In the genomic region with DNA sequence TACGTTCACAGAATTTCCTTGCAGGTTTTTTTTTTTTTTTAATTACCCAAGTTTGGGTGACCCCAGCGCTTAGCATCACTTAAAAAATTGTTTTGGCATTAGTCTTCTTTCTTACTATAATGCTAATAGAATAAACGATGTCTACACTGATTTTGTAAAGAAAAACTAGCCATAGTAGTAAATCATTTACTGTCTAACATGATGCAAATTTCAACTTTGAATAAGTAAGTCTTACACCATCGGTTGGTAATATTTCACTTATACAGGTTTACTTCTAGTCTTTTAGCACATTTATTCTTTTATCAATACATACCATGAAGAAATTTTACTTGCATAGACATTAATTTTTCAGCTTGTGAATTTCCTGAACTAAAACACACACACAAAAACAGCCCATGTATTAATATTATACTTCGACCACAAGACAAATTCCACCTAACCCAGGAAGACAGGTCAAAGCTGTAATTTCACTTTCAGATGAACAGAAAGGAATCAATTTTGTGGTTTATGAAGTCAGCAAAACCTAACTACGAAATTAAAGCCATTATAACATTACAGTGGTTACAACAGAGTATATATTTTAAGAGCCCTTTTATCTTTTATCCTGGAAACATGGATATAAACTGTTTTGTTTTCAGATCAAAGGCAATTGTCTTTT, we compare ENCODE assay signal across 1 cellular context.
TF ChIP-seq lines count a peak whose summit lies in the region.

No MANE protein-coding gene starts in this region.

TF ChIP-seq in H1, 55 proteins besides CTCF, POLR2A, EP300 and RAD21:
- TF ChIP-seq, protein P1, sequence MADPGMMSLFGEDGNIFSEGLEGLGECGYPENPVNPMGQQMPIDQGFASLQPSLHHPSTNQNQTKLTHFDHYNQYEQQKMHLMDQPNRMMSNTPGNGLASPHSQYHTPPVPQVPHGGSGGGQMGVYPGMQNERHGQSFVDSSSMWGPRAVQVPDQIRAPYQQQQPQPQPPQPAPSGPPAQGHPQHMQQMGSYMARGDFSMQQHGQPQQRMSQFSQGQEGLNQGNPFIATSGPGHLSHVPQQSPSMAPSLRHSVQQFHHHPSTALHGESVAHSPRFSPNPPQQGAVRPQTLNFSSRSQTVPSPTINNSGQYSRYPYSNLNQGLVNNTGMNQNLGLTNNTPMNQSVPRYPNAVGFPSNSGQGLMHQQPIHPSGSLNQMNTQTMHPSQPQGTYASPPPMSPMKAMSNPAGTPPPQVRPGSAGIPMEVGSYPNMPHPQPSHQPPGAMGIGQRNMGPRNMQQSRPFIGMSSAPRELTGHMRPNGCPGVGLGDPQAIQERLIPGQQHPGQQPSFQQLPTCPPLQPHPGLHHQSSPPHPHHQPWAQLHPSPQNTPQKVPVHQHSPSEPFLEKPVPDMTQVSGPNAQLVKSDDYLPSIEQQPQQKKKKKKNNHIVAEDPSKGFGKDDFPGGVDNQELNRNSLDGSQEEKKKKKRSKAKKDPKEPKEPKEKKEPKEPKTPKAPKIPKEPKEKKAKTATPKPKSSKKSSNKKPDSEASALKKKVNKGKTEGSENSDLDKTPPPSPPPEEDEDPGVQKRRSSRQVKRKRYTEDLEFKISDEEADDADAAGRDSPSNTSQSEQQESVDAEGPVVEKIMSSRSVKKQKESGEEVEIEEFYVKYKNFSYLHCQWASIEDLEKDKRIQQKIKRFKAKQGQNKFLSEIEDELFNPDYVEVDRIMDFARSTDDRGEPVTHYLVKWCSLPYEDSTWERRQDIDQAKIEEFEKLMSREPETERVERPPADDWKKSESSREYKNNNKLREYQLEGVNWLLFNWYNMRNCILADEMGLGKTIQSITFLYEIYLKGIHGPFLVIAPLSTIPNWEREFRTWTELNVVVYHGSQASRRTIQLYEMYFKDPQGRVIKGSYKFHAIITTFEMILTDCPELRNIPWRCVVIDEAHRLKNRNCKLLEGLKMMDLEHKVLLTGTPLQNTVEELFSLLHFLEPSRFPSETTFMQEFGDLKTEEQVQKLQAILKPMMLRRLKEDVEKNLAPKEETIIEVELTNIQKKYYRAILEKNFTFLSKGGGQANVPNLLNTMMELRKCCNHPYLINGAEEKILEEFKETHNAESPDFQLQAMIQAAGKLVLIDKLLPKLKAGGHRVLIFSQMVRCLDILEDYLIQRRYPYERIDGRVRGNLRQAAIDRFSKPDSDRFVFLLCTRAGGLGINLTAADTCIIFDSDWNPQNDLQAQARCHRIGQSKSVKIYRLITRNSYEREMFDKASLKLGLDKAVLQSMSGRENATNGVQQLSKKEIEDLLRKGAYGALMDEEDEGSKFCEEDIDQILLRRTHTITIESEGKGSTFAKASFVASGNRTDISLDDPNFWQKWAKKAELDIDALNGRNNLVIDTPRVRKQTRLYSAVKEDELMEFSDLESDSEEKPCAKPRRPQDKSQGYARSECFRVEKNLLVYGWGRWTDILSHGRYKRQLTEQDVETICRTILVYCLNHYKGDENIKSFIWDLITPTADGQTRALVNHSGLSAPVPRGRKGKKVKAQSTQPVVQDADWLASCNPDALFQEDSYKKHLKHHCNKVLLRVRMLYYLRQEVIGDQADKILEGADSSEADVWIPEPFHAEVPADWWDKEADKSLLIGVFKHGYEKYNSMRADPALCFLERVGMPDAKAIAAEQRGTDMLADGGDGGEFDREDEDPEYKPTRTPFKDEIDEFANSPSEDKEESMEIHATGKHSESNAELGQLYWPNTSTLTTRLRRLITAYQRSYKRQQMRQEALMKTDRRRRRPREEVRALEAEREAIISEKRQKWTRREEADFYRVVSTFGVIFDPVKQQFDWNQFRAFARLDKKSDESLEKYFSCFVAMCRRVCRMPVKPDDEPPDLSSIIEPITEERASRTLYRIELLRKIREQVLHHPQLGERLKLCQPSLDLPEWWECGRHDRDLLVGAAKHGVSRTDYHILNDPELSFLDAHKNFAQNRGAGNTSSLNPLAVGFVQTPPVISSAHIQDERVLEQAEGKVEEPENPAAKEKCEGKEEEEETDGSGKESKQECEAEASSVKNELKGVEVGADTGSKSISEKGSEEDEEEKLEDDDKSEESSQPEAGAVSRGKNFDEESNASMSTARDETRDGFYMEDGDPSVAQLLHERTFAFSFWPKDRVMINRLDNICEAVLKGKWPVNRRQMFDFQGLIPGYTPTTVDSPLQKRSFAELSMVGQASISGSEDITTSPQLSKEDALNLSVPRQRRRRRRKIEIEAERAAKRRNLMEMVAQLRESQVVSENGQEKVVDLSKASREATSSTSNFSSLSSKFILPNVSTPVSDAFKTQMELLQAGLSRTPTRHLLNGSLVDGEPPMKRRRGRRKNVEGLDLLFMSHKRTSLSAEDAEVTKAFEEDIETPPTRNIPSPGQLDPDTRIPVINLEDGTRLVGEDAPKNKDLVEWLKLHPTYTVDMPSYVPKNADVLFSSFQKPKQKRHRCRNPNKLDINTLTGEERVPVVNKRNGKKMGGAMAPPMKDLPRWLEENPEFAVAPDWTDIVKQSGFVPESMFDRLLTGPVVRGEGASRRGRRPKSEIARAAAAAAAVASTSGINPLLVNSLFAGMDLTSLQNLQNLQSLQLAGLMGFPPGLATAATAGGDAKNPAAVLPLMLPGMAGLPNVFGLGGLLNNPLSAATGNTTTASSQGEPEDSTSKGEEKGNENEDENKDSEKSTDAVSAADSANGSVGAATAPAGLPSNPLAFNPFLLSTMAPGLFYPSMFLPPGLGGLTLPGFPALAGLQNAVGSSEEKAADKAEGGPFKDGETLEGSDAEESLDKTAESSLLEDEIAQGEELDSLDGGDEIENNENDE (IDR thresholded peaks at IDR 0.05; ENCODE audit: insufficient replicate concordance, low read length) = no peak
- TF ChIP-seq NRF1 (IDR thresholded peaks at IDR 0.05; ENCODE audit: low read depth, low read length) (no peak), BCL11A (IDR thresholded peaks at IDR 0.05; ENCODE audit: low read depth in 2 of 2, low read length in 2 of 2) (no peak), RNF2 (IDR thresholded peaks at IDR 0.05; ENCODE audit: borderline replicate concordance, low read depth, low read length, missing control alignments, poor library complexity, severe bottlenecking) (no peak), ZNF274 (IDR thresholded peaks at IDR 0.05; ENCODE audit: borderline replicate concordance, extremely low read depth, low read length) (no peak), TEAD4 (IDR thresholded peaks at IDR 0.05; ENCODE audit: low read depth, low read length) (no peak), SIN3A (conservative IDR thresholded peaks at IDR 0.05 in 1 of 2, IDR thresholded peaks at IDR 0.05 in 1 of 2; ENCODE audit: low read depth in 1 of 2, low read length in 2 of 2) (no peak), SP4 (IDR thresholded peaks at IDR 0.05; ENCODE audit: low read length) (no peak), HDAC2 (IDR thresholded peaks at IDR 0.05; ENCODE audit: borderline replicate concordance in 1 of 2, low read depth in 2 of 2, low read length in 2 of 2) (no peak), MAFK (IDR thresholded peaks at IDR 0.05; ENCODE audit: low read depth, low read length) (no peak)
- TF ChIP-seq, protein P2, sequence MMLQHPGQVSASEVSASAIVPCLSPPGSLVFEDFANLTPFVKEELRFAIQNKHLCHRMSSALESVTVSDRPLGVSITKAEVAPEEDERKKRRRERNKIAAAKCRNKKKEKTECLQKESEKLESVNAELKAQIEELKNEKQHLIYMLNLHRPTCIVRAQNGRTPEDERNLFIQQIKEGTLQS (IDR thresholded peaks at IDR 0.05; ENCODE audit: insufficient read depth, low read depth, low read length) = no peak
